ENCODE assay signal across 32 cellular contexts in the genomic region with DNA sequence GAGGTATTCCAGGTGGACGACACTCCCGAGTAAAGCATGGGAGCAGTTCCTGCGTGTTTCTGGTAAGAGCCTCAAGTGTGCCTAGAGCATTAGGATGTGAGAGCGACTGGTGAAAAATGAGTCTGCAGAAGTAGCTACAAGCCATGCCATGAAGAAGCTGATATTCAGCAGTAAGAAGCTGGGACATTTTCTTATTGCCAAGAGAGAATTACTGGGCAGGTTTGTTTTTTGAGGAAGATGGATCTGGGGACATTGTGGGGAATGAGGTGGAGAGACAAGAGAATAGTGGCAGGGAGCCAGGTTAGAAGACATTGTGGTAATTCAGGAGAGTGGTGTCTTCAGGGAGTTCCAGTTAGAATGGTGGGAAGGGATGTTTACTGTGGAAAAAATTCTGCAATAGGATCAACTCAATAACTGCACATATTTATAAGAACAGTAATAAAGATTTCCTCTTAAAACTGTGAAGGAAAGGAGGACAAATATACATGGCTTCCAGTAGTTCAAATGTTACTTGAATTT. TPM values are rescaled to one million over a fixed set of nuclear protein-coding genes. Genes with fewer than 3 reads are reported as not detected.
DNase-seq lines count a peak whose midpoint lies in the region; ATAC-seq and TF ChIP-seq lines count a peak whose summit lies in the region.
"Had no signal": no experiment of that assay in that cellular context is flagged by ENCODE, and none has a peak within 500 bp of the region (broad histone marks: within the 10 kb centered on the region; RNA-seq: fewer than 3 reads in every experiment).

No MANE protein-coding gene starts in this region.

- no peak overlapping the region for H3K14ac ChIP-seq in trophoblast cell (ENCODE audit: low read length)

- no peaks in the 10 kb centered on the region for H3K79me1 ChIP-seq in trophoblast cell (ENCODE audit: low read length)

- H3K9me3 ChIP-seq in GM23248 (ENCODE audit: low read depth) (no peaks in the 10 kb centered on the region), PC-3 (ENCODE audit: low read length) (no peaks in the 10 kb centered on the region), trophoblast cell (ENCODE audit: insufficient read depth, low read depth, low read length) (no peaks in the 10 kb centered on the region)
- H3K9me3 ChIP-seq: suprapubic skin, vagina had no signal

- H2BK120ac ChIP-seq in trophoblast cell (ENCODE audit: insufficient read depth, low read length, poor library complexity), result no peak overlapping the region

- H3K4me2 ChIP-seq in GM23248 (ENCODE audit: unreplicated experiment), result no peak overlapping the region
- H3K4me2 ChIP-seq in PC-3 (ENCODE audit: low read length), result no peak overlapping the region
- no peak overlapping the region for H3K4me2 ChIP-seq in trophoblast cell (ENCODE audit: low read length)

- no peak overlapping the region for H2BK5ac ChIP-seq in trophoblast cell (ENCODE audit: low read depth, low read length, poor library complexity)

- peaks cover 16% of the 10 kb centered on the region for H3K36me3 Mint-ChIP-seq in endothelial cell (ENCODE audit: low read depth, unreplicated experiment)
- H3K36me3 Mint-ChIP-seq in activated T-cell treated with anti-CD3 and anti-CD28 coated beads, Interleukin-2, amount 50 U/mL, for 72 hours (ENCODE audit: insufficient read depth in 2 of 2), result no peaks in the 10 kb centered on the region
- H3K36me3 Mint-ChIP-seq: activated naive CD8-positive, alpha-beta T cell; CD8-positive, alpha-beta memory T cell; memory B cell had no signal

- no peak overlapping the region for H2AK5ac ChIP-seq in trophoblast cell (ENCODE audit: low read length)

- no peaks in the 10 kb centered on the region for H3K9me3 Mint-ChIP-seq in endothelial cell (ENCODE audit: unreplicated experiment)
- H3K9me3 Mint-ChIP-seq in activated T-cell treated with anti-CD3 and anti-CD28 coated beads, Interleukin-2, amount 50 U/mL, for 72 hours, result no peaks in the 10 kb centered on the region
- H3K9me3 Mint-ChIP-seq: activated B cell treated with CpG ODN at 0.5 μM for 24 hours; CD8-positive, alpha-beta memory T cell; memory B cell; naive B cell; stimulated activated naive B cell treated with anti-CD40 and anti-IgM and Interleukin-4, amounts not matched to agents 10 μg/mL and 1 μg/mL and 100 μg/mL, for 72 hours had no signal

- no peak for TF ChIP-seq CTCF in PC-3 (conservative IDR thresholded peaks at IDR 0.05; ENCODE audit: low read depth, low read length)
- TF ChIP-seq CTCF in endothelial cell (IDR thresholded peaks at IDR 0.05; ENCODE audit: unreplicated experiment), result no peak

- in situ Hi-C loops in GM23248 (cut with MboI), result no loop called here

- H4K12ac ChIP-seq in trophoblast cell (ENCODE audit: low read depth, low read length), result no peak overlapping the region

- peaks cover 29% of the 10 kb centered on the region for H3K4me1 Mint-ChIP-seq in endothelial cell (ENCODE audit: unreplicated experiment)
- H3K4me1 Mint-ChIP-seq in activated T-cell treated with anti-CD3 and anti-CD28 coated beads, Interleukin-2, amount 50 U/mL, for 72 hours (ENCODE audit: low read depth), result no peaks in the 10 kb centered on the region
- H3K4me1 Mint-ChIP-seq: activated B cell treated with CpG ODN at 0.5 μM for 24 hours, memory B cell, naive B cell had no signal

- H3K18ac ChIP-seq in trophoblast cell (ENCODE audit: low read length), result no peak overlapping the region

- no peak overlapping the region for H4K91ac ChIP-seq in trophoblast cell (ENCODE audit: low read depth, low read length)

- ATAC-seq in PC-3, result no peak
- no peak for ATAC-seq in activated T-cell treated with anti-CD3 and anti-CD28 coated beads, Interleukin-2, amount 50 U/mL, for 72 hours (replicated peaks in 1 of 2)
- ATAC-seq: stimulated activated naive B cell treated with anti-CD40 and anti-IgM and Interleukin-4, amounts not matched to agents 10 μg/mL and 1 μg/mL and 100 μg/mL, for 72 hours had no signal

- H3K27me3 ChIP-seq in GM23248 (replicated peaks; ENCODE audit: insufficient read depth) (no peaks in the 10 kb centered on the region), PC-3 (ENCODE audit: low read length) (no peaks in the 10 kb centered on the region), trophoblast cell (ENCODE audit: insufficient read depth, low read length) (no peaks in the 10 kb centered on the region)
- H3K27me3 ChIP-seq: suprapubic skin, vagina had no signal

- H3K9ac ChIP-seq in GM23248, result no peak overlapping the region
- 0 out of 2 replicates have a peak overlapping the region, but pooled peaks have one; percentile 0 for H3K9ac ChIP-seq in PC-3 (ENCODE audit: low read length)
- no peak overlapping the region for H3K9ac ChIP-seq in trophoblast cell (ENCODE audit: low read length)

- H4K20me1 ChIP-seq in GM23248 (ENCODE audit: insufficient read depth) (peaks cover 41% of the 10 kb centered on the region; the same call in 1 of the 2 replicates), PC-3 (ENCODE audit: low read length) (no peaks in the 10 kb centered on the region)

- H3K27me3 Mint-ChIP-seq in endothelial cell (ENCODE audit: unreplicated experiment), result peaks cover 2% of the 10 kb centered on the region
- H3K27me3 Mint-ChIP-seq in activated T-cell treated with anti-CD3 and anti-CD28 coated beads, Interleukin-2, amount 50 U/mL, for 72 hours (ENCODE audit: low read depth), result peaks cover 7% of the 10 kb centered on the region
- H3K27me3 Mint-ChIP-seq: activated naive CD8-positive, alpha-beta T cell; CD8-positive, alpha-beta memory T cell; memory B cell; naive B cell; stimulated activated naive B cell treated with anti-CD40 and anti-IgM and Interleukin-4, amounts not matched to agents 10 μg/mL and 1 μg/mL and 100 μg/mL, for 72 hours had no signal

- H3K27ac ChIP-seq in GM23248, result 0 out of 2 replicates have a peak overlapping the region, but pooled peaks have one; percentile 19
- H3K27ac ChIP-seq in PC-3 (ENCODE audit: low read length), result no peak overlapping the region
- no peak overlapping the region for H3K27ac ChIP-seq in trophoblast cell (ENCODE audit: low read depth, low read length)
- H3K27ac ChIP-seq: epithelial cell of prostate, RWPE1, suprapubic skin had no signal

- WGBS in GM23248 (ENCODE audit: low coverage in 1 of 2, low lambda C conversion rate in 2 of 2, missing lambda C conversion rate in 2 of 2), 2 experiments, result 96 to 99% methylated on average over 4 of the region's 4 CpGs
- no CpG with 5 or more reads among the region's 4 CpGs for WGBS in trophoblast cell (ENCODE audit: extremely low coverage, insufficient coverage, insufficient read length)

- no TSS peak for BruUV-seq in PC-3 (replicated peaks; lab: Mats Ljungman, UMichigan)

- H3F3A ChIP-seq in GM23248 (ENCODE audit: insufficient read depth) (peaks cover 97% of the 10 kb centered on the region), PC-3 (ENCODE audit: low read length, unreplicated experiment) (no peaks in the 10 kb centered on the region)

- peak overlapping the region; percentile 42 for H3K4ac ChIP-seq in trophoblast cell (ENCODE audit: low read depth, low read length)

- H3K4me1 ChIP-seq in GM23248 (ENCODE audit: insufficient read depth) (peaks cover 44% of the 10 kb centered on the region), PC-3 (ENCODE audit: insufficient read depth, low read length) (peaks cover 49% of the 10 kb centered on the region), trophoblast cell (ENCODE audit: control insufficient read depth in 1 of 2, insufficient read depth in 2 of 2, low read length in 2 of 2) (peaks cover 2 to 4% of the 10 kb centered on the region in 2 experiments)

- peak; percentile 40 for DNase-seq in GM23248
- DNase-seq in PC-3, result no peak
- no peak for DNase-seq in endothelial cell (ENCODE audit: low spot score)
- no peak for DNase-seq in trophoblast cell
- no peak for DNase-seq in activated T-cell treated with anti-CD3 and anti-CD28 coated beads, Interleukin-2, amount 50 U/mL, for 72 hours
- DNase-seq in AG08396 (ENCODE audit: low spot score), result no peak
- no peak for DNase-seq in D341Med (ENCODE audit: low spot score)
- DNase-seq: activated B cell treated with CpG ODN at 0.5 μM for 24 hours; activated CD4-positive, alpha-beta T cell treated with anti-CD3 and anti-CD28 coated beads, Interleukin-2, amount 50 U/mL, for 48 hours; activated CD8-positive, alpha-beta memory T cell treated with anti-CD3 and anti-CD28 coated beads, Interleukin-2, amount 50 U/mL, for 4 hours; aorta; caudate nucleus; CD8-positive, alpha-beta memory T cell; GF-D8; H7; naive B cell; NCI-H1105; NCI-H2029; NCI-H345; NCI-H748 treated with DMSO at 0.1 percent for 48 hours; right cardiac atrium; stimulated activated CD4-positive, alpha-beta T cell treated with anti-CD3 and anti-CD28 coated beads, Interleukin-12 subunit alpha, Interleukin-12 subunit beta, amount 100 ng/mL, for 4 hours; stimulated activated CD4-positive, alpha-beta T cell treated with anti-CD3 and anti-CD28 coated beads, Interleukin-4, amount 100 ng/mL, for 24 hours; stimulated activated naive B cell treated with anti-CD40 and anti-IgM and Interleukin-4, amounts not matched to agents 10 μg/mL and 1 μg/mL and 100 μg/mL, for 72 hours; SW 1271; T1000 had no signal

- H3K36me3 ChIP-seq in GM23248 (ENCODE audit: low read depth) (peaks cover 74% of the 10 kb centered on the region), PC-3 (ENCODE audit: low read depth, low read length) (peaks cover 6% of the 10 kb centered on the region; the same call in 1 of the 2 replicates), trophoblast cell (ENCODE audit: control insufficient read depth in 1 of 2, insufficient read depth in 2 of 2, low read length in 2 of 2) (peaks cover 0 to 13% of the 10 kb centered on the region in 2 experiments)
- H3K36me3 ChIP-seq: suprapubic skin, vagina had no signal

- H3K9me2 ChIP-seq in GM23248 (ENCODE audit: insufficient read depth) (no peaks in the 10 kb centered on the region), PC-3 (replicated peaks; ENCODE audit: low read length) (no peaks in the 10 kb centered on the region)

- H3K23ac ChIP-seq in trophoblast cell (ENCODE audit: low read length), result peak overlapping the region; percentile 1

- H2BK12ac ChIP-seq in trophoblast cell (ENCODE audit: low read length), result no peak overlapping the region

- H2AFZ ChIP-seq in GM23248 (no peak overlapping the region), PC-3 (ENCODE audit: low read length) (no peak overlapping the region), trophoblast cell (ENCODE audit: insufficient read depth, low read length, poor library complexity) (no peak overlapping the region)

- H3K4me3 Mint-ChIP-seq in endothelial cell (ENCODE audit: unreplicated experiment), result no peak overlapping the region
- no peak overlapping the region for H3K4me3 Mint-ChIP-seq in activated T-cell treated with anti-CD3 and anti-CD28 coated beads, Interleukin-2, amount 50 U/mL, for 72 hours
- H3K4me3 Mint-ChIP-seq: activated B cell treated with CpG ODN at 0.5 μM for 24 hours; activated naive CD8-positive, alpha-beta T cell; CD8-positive, alpha-beta memory T cell; memory B cell; naive B cell; stimulated activated naive B cell treated with anti-CD40 and anti-IgM and Interleukin-4, amounts not matched to agents 10 μg/mL and 1 μg/mL and 100 μg/mL, for 72 hours had no signal

- no peak overlapping the region for H4K8ac ChIP-seq in trophoblast cell (ENCODE audit: low read depth, low read length)

- H3K27ac Mint-ChIP-seq in endothelial cell (ENCODE audit: unreplicated experiment), result peak overlapping the region; percentile 89
- H3K27ac Mint-ChIP-seq in activated T-cell treated with anti-CD3 and anti-CD28 coated beads, Interleukin-2, amount 50 U/mL, for 72 hours, result no peak overlapping the region
- H3K27ac Mint-ChIP-seq: activated B cell treated with CpG ODN at 0.5 μM for 24 hours; activated naive CD8-positive, alpha-beta T cell; memory B cell; stimulated activated naive B cell treated with anti-CD40 and anti-IgM and Interleukin-4, amounts not matched to agents 10 μg/mL and 1 μg/mL and 100 μg/mL, for 72 hours had no signal

- POLR2A ChIA-PET in PC-3 (lab: Charles Lee; ENCODE audit: unreplicated experiment), result no interaction called here

- H3K79me2 ChIP-seq in GM23248 (ENCODE audit: insufficient read depth) (peaks cover 100% of the 10 kb centered on the region), PC-3 (ENCODE audit: low read length) (peaks cover 79% of the 10 kb centered on the region), trophoblast cell (ENCODE audit: control insufficient read depth, insufficient read depth, low read length, poor library complexity) (peaks cover 3% of the 10 kb centered on the region)

- intact Hi-C loops in PC-3 (cut with micrococcal nuclease), result no loop called here

- CTCF ChIA-PET in PC-3 (lab: Charles Lee), result no interaction called here

- H3K4me3 ChIP-seq in GM23248 (no peak overlapping the region), PC-3 (ENCODE audit: low read length) (no peak overlapping the region), trophoblast cell (ENCODE audit: low read depth, low read length) (no peak overlapping the region)
- H3K4me3 ChIP-seq: suprapubic skin, vagina had no signal

RNA-seq across cellular contexts. Expression of gene CRIM1, which starts 38.2 kb away (rescaled TPM):
- total RNA-seq in GM23248 (2014; rRNA removed; shearing (Covaris generic)), result 485 and 499 TPM in 2 replicates
- 76.4 and 77.4 TPM in 2 replicates for polyA plus RNA-seq in GM23248 (2016; fragmentation: Nextera tagmentation; extraction: Ambion mirVana)
- total RNA-seq in PC-3 (2014; rRNA removed), result 70.7 and 85.7 TPM in 2 replicates
- 246 TPM for total RNA-seq in endothelial cell (ENCODE audit: unreplicated experiment)
- polyA plus RNA-seq in trophoblast cell (2013), result 49.0 and 54.7 TPM in 2 replicates
- total RNA-seq in activated T-cell treated with anti-CD3 and anti-CD28 coated beads, Interleukin-2, amount 50 U/mL, for 72 hours, result 1 to 10 TPM; 2.6 to 3.3 TPM

Comparison
In these comparisons a context has a peak if more than half of its experiments do, and no peak if none do; other contexts are left out.
1. RNA of gene CRIM1, which starts 38.2 kb away (total RNA-seq): 485 to 499 TPM in GM23248, 246 TPM in endothelial cell (single experiment) and 70.7 to 85.7 TPM in PC-3; 2.6 to 3.3 TPM in activated T-cell treated with anti-CD3 and anti-CD28 coated beads, Interleukin-2, amount 50 U/mL, for 72 hours; every median in the first group is over 10 times any median in the second.